24 cellular contexts compared by ENCODE assay signal in the genomic region with DNA sequence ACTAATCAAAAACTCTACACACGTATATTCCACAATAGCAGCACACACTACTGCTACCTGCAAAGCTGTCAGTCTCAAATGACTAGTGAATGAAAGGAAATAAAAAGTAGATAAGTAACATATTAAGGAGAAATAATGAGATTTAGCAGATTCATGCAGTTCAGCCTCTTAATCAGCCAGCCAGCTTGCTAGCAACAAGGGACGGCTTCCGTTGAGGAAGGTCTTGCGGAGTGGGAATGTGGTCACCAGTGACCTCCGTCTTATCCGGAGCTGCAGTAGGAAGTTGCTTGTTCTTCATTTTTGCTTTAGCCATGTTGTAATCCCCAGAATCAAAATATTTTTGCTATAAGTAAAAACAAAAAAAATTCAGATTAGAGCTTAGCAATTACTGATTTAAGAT. TPM values are rescaled to one million over a fixed set of nuclear protein-coding genes. Genes with fewer than 3 reads are reported as not detected.
DNase-seq lines count a peak whose midpoint lies in the region; ATAC-seq and TF ChIP-seq lines count a peak whose summit lies in the region.
"Had no signal": no experiment of that assay in that cellular context is flagged by ENCODE, and none has a peak within 500 bp of the region (broad histone marks: within the 10 kb centered on the region; RNA-seq: fewer than 3 reads in every experiment).

No MANE protein-coding gene starts in this region.

- intact Hi-C loops in heart right ventricle (cut with DNase I), result no loop called here

- DNase-seq in GF-D8 (lab: John Stamatoyannopoulos, UW) (peak; percentile 83), NOMO-1 treated with dmso at 0.1 percent for 144 hours (lab: John Stamatoyannopoulos, UW; ENCODE audit: unreplicated experiment) (peak; percentile 50), heart right ventricle (no peak), MG63 (no peak)
- DNase-seq: activated CD4-positive, alpha-beta memory T cell treated with anti-CD3 and anti-CD28 coated beads for 36 hours; activated CD4-positive, CD25-positive, alpha-beta regulatory T cell; activated gamma-delta T cell treated with Interleukin-2 at 50 U/mL for 16 hours; activated T-cell treated with anti-CD3 and anti-CD28 coated beads for 4 hours; CD4-positive, alpha-beta memory T cell; effector memory CD8-positive, alpha-beta T cell; esophagus squamous epithelium; Karpas-422; NCI-H1105; NCI-H2029 treated with DMSO at 0.1 percent for 48 hours; NCI-H345; NCI-H82; stimulated activated CD4-positive, alpha-beta T cell treated with anti-CD3 and anti-CD28 coated beads, Interleukin-4, amount 100 ng/mL, for 4 hours; stimulated activated naive CD8-positive, alpha-beta T cell treated with anti-CD3 and anti-CD28 coated beads, Interleukin-15, Interleukin-2, amounts not matched to agents 100 U/mL and 50 U/mL, for 24 hours had no signal

- H3K27ac ChIP-seq in heart right ventricle (peak overlapping the region in 2 of 10 donors; percentile 8 to 86), neutrophil (peak overlapping the region; percentile 93)
- H3K27ac ChIP-seq: esophagus squamous epithelium had no signal

- H3K4me1 ChIP-seq in heart right ventricle (peaks cover 0 to 43% (median 18%) of the 10 kb centered on the region in 9 donors), neutrophil (ENCODE audit: control insufficient read depth in 1 of 2, insufficient read depth in 1 of 2, low read depth in 1 of 2, low read length in 1 of 2) (peaks cover 54 to 59% of the 10 kb centered on the region in 2 experiments)

- H3K9me3 ChIP-seq in heart right ventricle (no peaks in the 10 kb centered on the region), neutrophil (no peaks in the 10 kb centered on the region), MG63 (no peaks in the 10 kb centered on the region)
- H3K9me3 ChIP-seq: esophagus squamous epithelium, psoas muscle had no signal

- H3K27me3 ChIP-seq in heart right ventricle (no peaks in the 10 kb centered on the region), neutrophil (no peaks in the 10 kb centered on the region), MG63 (no peaks in the 10 kb centered on the region)
- H3K27me3 ChIP-seq: esophagus squamous epithelium had no signal

- WGBS in heart right ventricle, 2 donors, result 88 to 93% methylated on average over 6 of the region's 6 CpGs

- TF ChIP-seq CTCF in heart right ventricle (IDR thresholded peaks at IDR 0.05) (no peak), neutrophil (IDR thresholded peaks at IDR 0.05) (no peak)

- ATAC-seq in heart right ventricle (peak in 5 of 8 donors; percentile 33 to 61 (median 49)), HG03565 (IDR thresholded peaks at IDR 0.05; ENCODE audit: unreplicated experiment) (no peak), HG03135 (IDR thresholded peaks at IDR 0.05; ENCODE audit: unreplicated experiment) (no peak), GM21529 (IDR thresholded peaks at IDR 0.05; ENCODE audit: unreplicated experiment) (no peak)
- ATAC-seq: effector memory CD8-positive, alpha-beta T cell; Panc1; psoas muscle; stimulated activated naive CD8-positive, alpha-beta T cell treated with anti-CD3 and anti-CD28 coated beads, Interleukin-15, Interleukin-2, amounts not matched to agents 100 U/mL and 50 U/mL, for 24 hours had no signal

- H3K36me3 ChIP-seq in heart right ventricle (peaks cover 0 to 99% (median 38%) of the 10 kb centered on the region in 9 donors), neutrophil (peaks cover 9% of the 10 kb centered on the region), MG63 (peaks cover 89% of the 10 kb centered on the region)

- H3K4me3 ChIP-seq in heart right ventricle, result no peak overlapping the region
- H3K4me3 ChIP-seq in neutrophil (ENCODE audit: low read depth in 1 of 2, low read length in 1 of 2), result peak overlapping the region; percentile 36 to 48
- no peak overlapping the region for H3K4me3 ChIP-seq in MG63
- H3K4me3 ChIP-seq: esophagus squamous epithelium, psoas muscle had no signal

RNA-seq across cellular contexts. Expression of gene ARPP19, which starts 17.1 kb away (rescaled TPM):
- 100 to 1,000 TPM; 121 to 166 (median 147) TPM for total RNA-seq in heart right ventricle
- 10 to 100 TPM; 20.1 to 60.4 TPM for polyA plus RNA-seq in heart right ventricle
- total RNA-seq in MG63 (2014; rRNA removed; shearing (Covaris generic); ENCODE audit: low replicate concordance), result 43.1 and 105 TPM in 2 replicates

RNA-seq across cellular contexts. Expression of gene MYO5A, which starts 23.1 kb away (rescaled TPM):
- total RNA-seq in heart right ventricle, result 10 to 100 TPM in 1 of 10 donors, 1 to 10 TPM in 9; 5.0 to 15.7 (median 6.9) TPM
- 1 to 10 TPM; 3.1 to 3.7 TPM for polyA plus RNA-seq in heart right ventricle
- 8.4 and 14.5 TPM in 2 replicates for total RNA-seq in MG63 (2014; rRNA removed; shearing (Covaris generic); ENCODE audit: low replicate concordance)

Comparison
In these comparisons a context has a peak if more than half of its experiments do, and no peak if none do; other contexts are left out.
1. DNase-seq: peak in GF-D8 (single experiment) and NOMO-1 treated with dmso at 0.1 percent for 144 hours (single experiment); none in heart right ventricle (0 of 2) and MG63 (single experiment).
2. ATAC-seq: peak in heart right ventricle (5 of 8); none in HG03565 (single experiment), HG03135 (single experiment) and GM21529 (single experiment).
3. H3K4me3 ChIP-seq: peak in neutrophil (2 of 2); none in heart right ventricle (0 of 10) and MG63 (single experiment).